ENCODE assay signal across 12 cellular contexts in genomic region chr15:52710050-52710709, GRCh38. TPM values are rescaled to one million over a fixed set of nuclear protein-coding genes. Genes with fewer than 3 reads are reported as not detected.
A peak's percentile ranks its signal among the peaks of the same experiment; 100 is the strongest.
DNase-seq lines count a peak whose midpoint lies in the region; ATAC-seq and TF ChIP-seq lines count a peak whose summit lies in the region.
"Had no signal": no experiment of that assay in that cellular context is flagged by ENCODE, and none has a peak within 500 bp of the region (broad histone marks: within the 10 kb centered on the region; RNA-seq: fewer than 3 reads in every experiment).

No MANE protein-coding gene starts in this region.

- intact Hi-C loops in activated CD8-positive, alpha-beta T cell treated with anti-CD3 and anti-CD28 coated beads for 36 hours (cut with micrococcal nuclease): no loop called here
- intact Hi-C loops in left lung (cut with DNase I): no loop called here

- no peaks in the 10 kb centered on the region for H4K20me1 ChIP-seq in OCI-LY3 (ENCODE audit: insufficient read depth, low read length)

- TF ChIP-seq CTCF in activated CD8-positive, alpha-beta T cell treated with anti-CD3 and anti-CD28 coated beads for 36 hours (IDR thresholded peaks at IDR 0.05): no peak
- TF ChIP-seq CTCF in OCI-LY3 (IDR thresholded peaks at IDR 0.05; ENCODE audit: low read depth, low read length) (no peak), left lung (IDR thresholded peaks at IDR 0.05) (no peak)

- POLR2A ChIA-PET in activated CD8-positive, alpha-beta T cell treated with anti-CD3 and anti-CD28 coated beads for 36 hours (lab: Charles Lee): no interaction called here
- POLR2A ChIA-PET in activated CD8-positive, alpha-beta T cell treated with anti-CD3 and anti-CD28 coated beads, Interleukin-2, amount 10 ng/mL, durations not matched to agents 7 days and 5 days (lab: Charles Lee): no interaction called here

- DNase-seq in activated CD8-positive, alpha-beta T cell treated with anti-CD3 and anti-CD28 coated beads for 36 hours: peak; percentile 21
- DNase-seq in activated CD8-positive, alpha-beta T cell treated with anti-CD3 and anti-CD28 coated beads, Interleukin-2, amount 10 ng/mL, durations not matched to agents 7 days and 5 days: no peak
- no peak for DNase-seq in stimulated activated naive B cell treated with anti-CD40 and anti-IgM and Interleukin-4, amounts not matched to agents 10 μg/mL and 1 μg/mL and 100 μg/mL, for 72 hours
- DNase-seq in left lung (no peak), activated gamma-delta T cell (lab: John Stamatoyannopoulos, UW) (no peak), T1000 (lab: John Stamatoyannopoulos, UW) (no peak)
- DNase-seq: heart left ventricle, NCI-H2029, posterior cingulate gyrus had no signal

- H3K4me1 Mint-ChIP-seq in activated CD8-positive, alpha-beta T cell treated with anti-CD3 and anti-CD28 coated beads for 36 hours (ENCODE audit: low read depth): peaks cover 6% of the 10 kb centered on the region
- H3K4me1 Mint-ChIP-seq in activated CD8-positive, alpha-beta T cell treated with anti-CD3 and anti-CD28 coated beads, Interleukin-2, amount 10 ng/mL, durations not matched to agents 7 days and 5 days (ENCODE audit: low read depth): no peaks in the 10 kb centered on the region
- H3K4me1 Mint-ChIP-seq in stimulated activated naive B cell treated with anti-CD40 and anti-IgM and Interleukin-4, amounts not matched to agents 10 μg/mL and 1 μg/mL and 100 μg/mL, for 72 hours: peaks cover 27 to 52% of the 10 kb centered on the region in 2 donors

- peak overlapping the region; percentile 97 for H2AFZ ChIP-seq in OCI-LY3 (ENCODE audit: low read depth, low read length)

- H3K79me2 ChIP-seq in OCI-LY3 (ENCODE audit: low read length): no peaks in the 10 kb centered on the region

- peak; percentile 45 for ATAC-seq in activated CD8-positive, alpha-beta T cell treated with anti-CD3 and anti-CD28 coated beads for 36 hours
- no peak for ATAC-seq in activated CD8-positive, alpha-beta T cell treated with anti-CD3 and anti-CD28 coated beads, Interleukin-2, amount 10 ng/mL, durations not matched to agents 7 days and 5 days
- ATAC-seq in HG02884 (IDR thresholded peaks at IDR 0.05; ENCODE audit: unreplicated experiment): peak; percentile 37
- ATAC-seq in stimulated activated naive B cell treated with anti-CD40 and anti-IgM and Interleukin-4, amounts not matched to agents 10 μg/mL and 1 μg/mL and 100 μg/mL, for 72 hours (replicated peaks): peak; percentile 59 to 71
- no peak for ATAC-seq in left lung
- ATAC-seq: heart left ventricle had no signal

- no peaks in the 10 kb centered on the region for H3K9me3 ChIP-seq in OCI-LY3 (ENCODE audit: insufficient read depth, low read length)
- no peaks in the 10 kb centered on the region for H3K9me3 ChIP-seq in left lung
- H3K9me3 ChIP-seq: A549, heart left ventricle had no signal

- CTCF ChIA-PET in activated CD8-positive, alpha-beta T cell treated with anti-CD3 and anti-CD28 coated beads for 36 hours (lab: Charles Lee): interaction anchor here (1.3 kb wide), 2 partner anchors 21 to 27 kb away, joined by 3 to 4 read pairs; no protein-coding TSS in a partner anchor
- CTCF ChIA-PET in activated CD8-positive, alpha-beta T cell treated with anti-CD3 and anti-CD28 coated beads, Interleukin-2, amount 10 ng/mL, durations not matched to agents 7 days and 5 days (lab: Charles Lee): interaction anchor here (0.9 kb wide), 1 partner anchor 9 kb away, joined by 3 read pairs; no protein-coding TSS in a partner anchor

- H3K4me3 Mint-ChIP-seq in activated CD8-positive, alpha-beta T cell treated with anti-CD3 and anti-CD28 coated beads for 36 hours: no peak overlapping the region
- no peak overlapping the region for H3K4me3 Mint-ChIP-seq in activated CD8-positive, alpha-beta T cell treated with anti-CD3 and anti-CD28 coated beads, Interleukin-2, amount 10 ng/mL, durations not matched to agents 7 days and 5 days
- peak overlapping the region in 1 of 2 donors; percentile 9 for H3K4me3 Mint-ChIP-seq in stimulated activated naive B cell treated with anti-CD40 and anti-IgM and Interleukin-4, amounts not matched to agents 10 μg/mL and 1 μg/mL and 100 μg/mL, for 72 hours

- H3K4me1 ChIP-seq in OCI-LY3 (ENCODE audit: low read length) (peaks cover 24% of the 10 kb centered on the region), left lung (no peaks in the 10 kb centered on the region)
- H3K4me1 ChIP-seq: A549, heart left ventricle had no signal

- peak overlapping the region; percentile 40; the same call in 1 of the 2 replicates for H3K9ac ChIP-seq in OCI-LY3 (ENCODE audit: low read length)

- H3K27me3 Mint-ChIP-seq in activated CD8-positive, alpha-beta T cell treated with anti-CD3 and anti-CD28 coated beads for 36 hours: no peaks in the 10 kb centered on the region
- H3K27me3 Mint-ChIP-seq in activated CD8-positive, alpha-beta T cell treated with anti-CD3 and anti-CD28 coated beads, Interleukin-2, amount 10 ng/mL, durations not matched to agents 7 days and 5 days (ENCODE audit: low read depth): peaks cover 9% of the 10 kb centered on the region
- no peaks in the 10 kb centered on the region for H3K27me3 Mint-ChIP-seq in stimulated activated naive B cell treated with anti-CD40 and anti-IgM and Interleukin-4, amounts not matched to agents 10 μg/mL and 1 μg/mL and 100 μg/mL, for 72 hours

- H3K27ac ChIP-seq in OCI-LY3 (ENCODE audit: low read length): peak overlapping the region; percentile 35
- H3K27ac ChIP-seq in left lung: no peak overlapping the region
- H3K27ac ChIP-seq: A549, heart left ventricle had no signal

- H3K36me3 ChIP-seq in OCI-LY3 (replicated peaks; ENCODE audit: low read depth, low read length) (no peaks in the 10 kb centered on the region), left lung (no peaks in the 10 kb centered on the region)
- H3K36me3 ChIP-seq: heart left ventricle had no signal

- H3K4me2 ChIP-seq in OCI-LY3 (ENCODE audit: low read length): peak overlapping the region; percentile 77
- H3K4me2 ChIP-seq: A549 had no signal

- no peaks in the 10 kb centered on the region for H3K36me3 Mint-ChIP-seq in activated CD8-positive, alpha-beta T cell treated with anti-CD3 and anti-CD28 coated beads for 36 hours (ENCODE audit: low read depth)
- H3K36me3 Mint-ChIP-seq in activated CD8-positive, alpha-beta T cell treated with anti-CD3 and anti-CD28 coated beads, Interleukin-2, amount 10 ng/mL, durations not matched to agents 7 days and 5 days (ENCODE audit: low read depth): no peaks in the 10 kb centered on the region
- H3K36me3 Mint-ChIP-seq in stimulated activated naive B cell treated with anti-CD40 and anti-IgM and Interleukin-4, amounts not matched to agents 10 μg/mL and 1 μg/mL and 100 μg/mL, for 72 hours: no peaks in the 10 kb centered on the region

- H3K9me3 Mint-ChIP-seq in activated CD8-positive, alpha-beta T cell treated with anti-CD3 and anti-CD28 coated beads for 36 hours: no peaks in the 10 kb centered on the region
- no peaks in the 10 kb centered on the region for H3K9me3 Mint-ChIP-seq in activated CD8-positive, alpha-beta T cell treated with anti-CD3 and anti-CD28 coated beads, Interleukin-2, amount 10 ng/mL, durations not matched to agents 7 days and 5 days (ENCODE audit: insufficient read depth)
- no peaks in the 10 kb centered on the region for H3K9me3 Mint-ChIP-seq in stimulated activated naive B cell treated with anti-CD40 and anti-IgM and Interleukin-4, amounts not matched to agents 10 μg/mL and 1 μg/mL and 100 μg/mL, for 72 hours

- H3K4me3 ChIP-seq in OCI-LY3 (ENCODE audit: low read length) (peak overlapping the region; percentile 70), left lung (no peak overlapping the region)
- H3K4me3 ChIP-seq: A549, heart left ventricle had no signal

- H3K27me3 ChIP-seq in OCI-LY3 (ENCODE audit: low read depth, low read length) (no peaks in the 10 kb centered on the region), left lung (no peaks in the 10 kb centered on the region)
- H3K27me3 ChIP-seq: heart left ventricle had no signal

- H3K27ac Mint-ChIP-seq in activated CD8-positive, alpha-beta T cell treated with anti-CD3 and anti-CD28 coated beads for 36 hours: no peak overlapping the region
- H3K27ac Mint-ChIP-seq in activated CD8-positive, alpha-beta T cell treated with anti-CD3 and anti-CD28 coated beads, Interleukin-2, amount 10 ng/mL, durations not matched to agents 7 days and 5 days: no peak overlapping the region
- H3K27ac Mint-ChIP-seq in stimulated activated naive B cell treated with anti-CD40 and anti-IgM and Interleukin-4, amounts not matched to agents 10 μg/mL and 1 μg/mL and 100 μg/mL, for 72 hours: peak overlapping the region; percentile 88

RNA-seq across cellular contexts. Expression of gene ATOSA, which starts 31.0 kb away (rescaled TPM):
- 10 to 100 TPM; 13.1 TPM for total RNA-seq in activated CD8-positive, alpha-beta T cell treated with anti-CD3 and anti-CD28 coated beads for 36 hours
- 10 to 100 TPM; 29.2 to 30.5 TPM for total RNA-seq in activated CD8-positive, alpha-beta T cell treated with anti-CD3 and anti-CD28 coated beads, Interleukin-2, amount 10 ng/mL, durations not matched to agents 7 days and 5 days
- 10 to 100 TPM; 34.5 to 40.8 TPM for total RNA-seq in left lung

Comparison
In these comparisons a context has a peak if more than half of its experiments do, and no peak if none do; other contexts are left out.
1. ATAC-seq: peak in activated CD8-positive, alpha-beta T cell treated with anti-CD3 and anti-CD28 coated beads for 36 hours (single experiment), HG02884 (single experiment) and stimulated activated naive B cell treated with anti-CD40 and anti-IgM and Interleukin-4, amounts not matched to agents 10 μg/mL and 1 μg/mL and 100 μg/mL, for 72 hours (2 of 2); none in activated CD8-positive, alpha-beta T cell treated with anti-CD3 and anti-CD28 coated beads, Interleukin-2, amount 10 ng/mL, durations not matched to agents 7 days and 5 days (single experiment) and left lung (single experiment).